ENCODE assay signal across 8 cellular contexts in genomic region chr7:24572014-24572413, GRCh38. TPM values are rescaled to one million over a fixed set of nuclear protein-coding genes. Genes with fewer than 3 reads are reported as not detected.
A peak's percentile ranks its signal among the peaks of the same experiment; 100 is the strongest.
DNase-seq lines count a peak whose midpoint lies in the region; ATAC-seq, FAIRE-seq and TF ChIP-seq lines count a peak whose summit lies in the region.

No MANE protein-coding gene starts in this region.

- H3K4me3 Mint-ChIP-seq in activated T-cell treated with anti-CD3 and anti-CD28 coated beads, Interleukin-2, amount 50 U/mL, for 24 hours, result peak overlapping the region; percentile 82
- H3K4me3 Mint-ChIP-seq in WTC11, result peak overlapping the region; percentile 77
- H3K4me3 Mint-ChIP-seq in stimulated activated memory B cell treated with anti-CD40 and anti-IgM and Interleukin-4, amounts not matched to agents 10 μg/mL and 1 μg/mL and 100 μg/mL, for 72 hours, result peak overlapping the region; percentile 78

- no peak for FAIRE-seq in RCC 7860 (lab: Jason Lieb, UNC)

- POLR2A ChIA-PET in WTC11 (lab: Charles Lee), result no interaction called here

- no peaks in the 10 kb centered on the region for H3K9me3 Mint-ChIP-seq in activated T-cell treated with anti-CD3 and anti-CD28 coated beads, Interleukin-2, amount 50 U/mL, for 24 hours
- no peaks in the 10 kb centered on the region for H3K9me3 Mint-ChIP-seq in WTC11
- H3K9me3 Mint-ChIP-seq in stimulated activated memory B cell treated with anti-CD40 and anti-IgM and Interleukin-4, amounts not matched to agents 10 μg/mL and 1 μg/mL and 100 μg/mL, for 72 hours, result no peaks in the 10 kb centered on the region

- H3K27ac Mint-ChIP-seq in activated T-cell treated with anti-CD3 and anti-CD28 coated beads, Interleukin-2, amount 50 U/mL, for 24 hours, result peak overlapping the region; percentile 84
- no peak overlapping the region for H3K27ac Mint-ChIP-seq in WTC11
- peak overlapping the region; percentile 77 for H3K27ac Mint-ChIP-seq in stimulated activated memory B cell treated with anti-CD40 and anti-IgM and Interleukin-4, amounts not matched to agents 10 μg/mL and 1 μg/mL and 100 μg/mL, for 72 hours

- peaks cover 6% of the 10 kb centered on the region for H3K36me3 Mint-ChIP-seq in activated T-cell treated with anti-CD3 and anti-CD28 coated beads, Interleukin-2, amount 50 U/mL, for 24 hours (ENCODE audit: low read depth)
- no peaks in the 10 kb centered on the region for H3K36me3 Mint-ChIP-seq in WTC11
- no peaks in the 10 kb centered on the region for H3K36me3 Mint-ChIP-seq in stimulated activated memory B cell treated with anti-CD40 and anti-IgM and Interleukin-4, amounts not matched to agents 10 μg/mL and 1 μg/mL and 100 μg/mL, for 72 hours

- peaks cover 14% of the 10 kb centered on the region for H3K27me3 Mint-ChIP-seq in activated T-cell treated with anti-CD3 and anti-CD28 coated beads, Interleukin-2, amount 50 U/mL, for 24 hours
- H3K27me3 Mint-ChIP-seq in WTC11 (ENCODE audit: low read depth), result peaks cover 25% of the 10 kb centered on the region
- H3K27me3 Mint-ChIP-seq in stimulated activated memory B cell treated with anti-CD40 and anti-IgM and Interleukin-4, amounts not matched to agents 10 μg/mL and 1 μg/mL and 100 μg/mL, for 72 hours, result no peaks in the 10 kb centered on the region

- H3K4me3 ChIP-seq in fibroblast of villous mesenchyme (ENCODE audit: low read depth, low read length), result peak overlapping the region; percentile 76

- no peak for DNase-seq in activated T-cell treated with anti-CD3 and anti-CD28 coated beads, Interleukin-2, amount 50 U/mL, for 24 hours
- no peak for DNase-seq in activated T-cell treated with anti-CD3 and anti-CD28 coated beads, Interleukin-2, amount 50 U/mL, for 1 hour
- DNase-seq in WTC11 (ENCODE audit: low spot score) (no peak), fibroblast of villous mesenchyme (ENCODE audit: low read depth) (no peak), RCC 7860 (ENCODE audit: low spot score) (no peak), NCI-H1048 (lab: John Stamatoyannopoulos, UW) (no peak)
- no peak for DNase-seq in stimulated activated CD4-positive, alpha-beta T cell treated with anti-CD3 and anti-CD28 coated beads, Interleukin-15, amount 100 ng/mL, for 24 hours

- CTCF ChIA-PET in WTC11 (lab: Charles Lee), result interaction anchor here (1.3 kb wide), 1 partner anchor 253 kb away, joined by 3 read pairs; no protein-coding TSS in a partner anchor

- no peak for ATAC-seq in WTC11
- no peak for ATAC-seq in stimulated activated memory B cell treated with anti-CD40 and anti-IgM and Interleukin-4, amounts not matched to agents 10 μg/mL and 1 μg/mL and 100 μg/mL, for 72 hours

- H3K4me1 Mint-ChIP-seq in activated T-cell treated with anti-CD3 and anti-CD28 coated beads, Interleukin-2, amount 50 U/mL, for 24 hours (ENCODE audit: low read depth), result peaks cover 38% of the 10 kb centered on the region
- H3K4me1 Mint-ChIP-seq in WTC11, result peaks cover 60% of the 10 kb centered on the region
- H3K4me1 Mint-ChIP-seq in stimulated activated memory B cell treated with anti-CD40 and anti-IgM and Interleukin-4, amounts not matched to agents 10 μg/mL and 1 μg/mL and 100 μg/mL, for 72 hours, result peaks cover 25% of the 10 kb centered on the region

- TF ChIP-seq CTCF in WTC11 (IDR thresholded peaks at IDR 0.05), result no peak
- TF ChIP-seq CTCF in fibroblast of villous mesenchyme (IDR thresholded peaks at IDR 0.05; ENCODE audit: insufficient read depth, low read depth, low read length), result no peak

TF ChIP-seq in WTC11, 78 proteins besides CTCF, POLR2A, EP300 and RAD21:
- TF ChIP-seq ZNF671 (CRISPR knock-in tag; IDR thresholded peaks at IDR 0.05), result no peak
- no peak for TF ChIP-seq ZNF396 (CRISPR knock-in tag; IDR thresholded peaks at IDR 0.05; ENCODE audit: borderline replicate concordance)
- TF ChIP-seq, protein P1, sequence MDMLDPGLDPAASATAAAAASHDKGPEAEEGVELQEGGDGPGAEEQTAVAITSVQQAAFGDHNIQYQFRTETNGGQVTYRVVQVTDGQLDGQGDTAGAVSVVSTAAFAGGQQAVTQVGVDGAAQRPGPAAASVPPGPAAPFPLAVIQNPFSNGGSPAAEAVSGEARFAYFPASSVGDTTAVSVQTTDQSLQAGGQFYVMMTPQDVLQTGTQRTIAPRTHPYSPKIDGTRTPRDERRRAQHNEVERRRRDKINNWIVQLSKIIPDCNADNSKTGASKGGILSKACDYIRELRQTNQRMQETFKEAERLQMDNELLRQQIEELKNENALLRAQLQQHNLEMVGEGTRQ (CRISPR knock-in tag; IDR thresholded peaks at IDR 0.05), result no peak
- no peak for TF ChIP-seq FOXP1 (CRISPR knock-in tag; IDR thresholded peaks at IDR 0.05; ENCODE audit: borderline replicate concordance)
- TF ChIP-seq, protein P2, sequence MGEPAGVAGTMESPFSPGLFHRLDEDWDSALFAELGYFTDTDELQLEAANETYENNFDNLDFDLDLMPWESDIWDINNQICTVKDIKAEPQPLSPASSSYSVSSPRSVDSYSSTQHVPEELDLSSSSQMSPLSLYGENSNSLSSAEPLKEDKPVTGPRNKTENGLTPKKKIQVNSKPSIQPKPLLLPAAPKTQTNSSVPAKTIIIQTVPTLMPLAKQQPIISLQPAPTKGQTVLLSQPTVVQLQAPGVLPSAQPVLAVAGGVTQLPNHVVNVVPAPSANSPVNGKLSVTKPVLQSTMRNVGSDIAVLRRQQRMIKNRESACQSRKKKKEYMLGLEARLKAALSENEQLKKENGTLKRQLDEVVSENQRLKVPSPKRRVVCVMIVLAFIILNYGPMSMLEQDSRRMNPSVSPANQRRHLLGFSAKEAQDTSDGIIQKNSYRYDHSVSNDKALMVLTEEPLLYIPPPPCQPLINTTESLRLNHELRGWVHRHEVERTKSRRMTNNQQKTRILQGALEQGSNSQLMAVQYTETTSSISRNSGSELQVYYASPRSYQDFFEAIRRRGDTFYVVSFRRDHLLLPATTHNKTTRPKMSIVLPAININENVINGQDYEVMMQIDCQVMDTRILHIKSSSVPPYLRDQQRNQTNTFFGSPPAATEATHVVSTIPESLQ (CRISPR knock-in tag; IDR thresholded peaks at IDR 0.05), result no peak
- TF ChIP-seq JAZF1 (CRISPR knock-in tag; IDR thresholded peaks at IDR 0.05), result no peak
- no peak for TF ChIP-seq GABPB1 (CRISPR knock-in tag; IDR thresholded peaks at IDR 0.05)
- no peak for TF ChIP-seq IRF2 (CRISPR knock-in tag; IDR thresholded peaks at IDR 0.05; ENCODE audit: borderline replicate concordance, low read depth)
- no peak for TF ChIP-seq PRRX2 (CRISPR knock-in tag; IDR thresholded peaks at IDR 0.05)
- TF ChIP-seq NFYB (CRISPR knock-in tag; conservative IDR thresholded peaks at IDR 0.05; ENCODE audit: low read depth), result no peak
- TF ChIP-seq TP53 (CRISPR knock-in tag; IDR thresholded peaks at IDR 0.05), result no peak
TF ChIP-seq in WTC11: peak in this region for 0.

RNA-seq across cellular contexts. Expression of gene PALS2, which starts 1.2 kb away (rescaled TPM):
- total RNA-seq in WTC11 (2021) (47.6 to 64.6 TPM (median 49.7 TPM) in 3 replicates), fibroblast of villous mesenchyme (12.9 and 23.7 TPM in 2 replicates)
